In the genomic region with DNA sequence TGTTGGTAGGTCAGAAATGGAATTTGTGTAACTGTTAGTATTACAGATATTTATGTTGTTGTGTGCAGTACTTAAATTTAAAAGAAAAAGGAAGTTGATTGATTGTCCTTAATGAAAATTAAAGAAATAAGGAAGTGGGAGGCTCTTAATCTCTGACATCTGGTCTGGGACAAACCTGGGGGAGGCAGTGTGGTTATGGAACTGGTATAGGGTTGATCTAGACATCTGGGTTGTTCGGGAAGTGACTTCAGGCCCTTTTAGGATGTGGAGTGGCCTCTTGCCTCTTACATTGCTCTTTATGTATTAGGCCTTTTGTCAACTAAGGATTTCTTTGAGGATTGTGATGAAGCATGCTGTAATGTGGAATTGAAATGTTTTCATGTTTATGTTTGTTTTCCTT, we compare ENCODE assay signal across 6 cellular contexts. TPM values are rescaled to one million over a fixed set of nuclear protein-coding genes. Genes with fewer than 3 reads are reported as not detected.
"Had no signal": no experiment of that assay in that cellular context is flagged by ENCODE, and none has a peak within 500 bp of the region (broad histone marks: within the 10 kb centered on the region; RNA-seq: fewer than 3 reads in every experiment).

No MANE protein-coding gene starts in this region.

RNA-seq across cellular contexts. Expression of gene FAM72C, which starts 16.1 kb away (rescaled TPM):
- total RNA-seq: naive thymus-derived CD8-positive, alpha-beta T cell; sciatic nerve; smooth muscle cell; temporal lobe; thoracic aorta had no signal
- polyA plus RNA-seq: naive thymus-derived CD8-positive, alpha-beta T cell; pancreas had no signal
